In genomic region chr5:180020176-180020575, GRCh38 we compare ENCODE assay signal across 22 cellular contexts. TPM values are rescaled to one million over a fixed set of nuclear protein-coding genes. Genes with fewer than 3 reads are reported as not detected.
DNase-seq lines count a peak whose midpoint lies in the region; ATAC-seq and TF ChIP-seq lines count a peak whose summit lies in the region.
"Had no signal": no experiment of that assay in that cellular context is flagged by ENCODE, and none has a peak within 500 bp of the region (broad histone marks: within the 10 kb centered on the region; RNA-seq: fewer than 3 reads in every experiment).

No MANE protein-coding gene starts in this region.

- H3K27ac Mint-ChIP-seq in endodermal cell = peak overlapping the region; percentile 11
- peak overlapping the region; percentile 31 to 49 for H3K27ac Mint-ChIP-seq in natural killer cell treated with Interleukin-12 subunit alpha and Interleukin-12 subunit beta and Interleukin-15 and Interleukin-18, amount 100 ng/mL, for 72 hours
- no peak overlapping the region for H3K27ac Mint-ChIP-seq in stimulated activated effector memory CD8-positive, alpha-beta T cell treated with anti-CD3 and anti-CD28 coated beads, Interleukin-12 subunit alpha, Interleukin-12 subunit beta, amount 100 ng/mL, for 72 hours
- H3K27ac Mint-ChIP-seq in CD4-positive, alpha-beta memory T cell = peak overlapping the region in 1 of 7 donors; percentile 36
- H3K27ac Mint-ChIP-seq: CD4-positive, CD25-positive, alpha-beta regulatory T cell had no signal

- H3K9me3 ChIP-seq in MM.1S (replicated peaks; ENCODE audit: insufficient read depth, low read length) (no peaks in the 10 kb centered on the region), endodermal cell (ENCODE audit: control insufficient read depth, low read length) (peaks cover 32% of the 10 kb centered on the region)
- no peaks in the 10 kb centered on the region for H3K9me3 ChIP-seq in CD4-positive, alpha-beta memory T cell (ENCODE audit: control insufficient read depth in 1 of 2, low read length in 2 of 2)
- H3K9me3 ChIP-seq: HAP-1 had no signal

- H3K4me3 ChIP-seq in MM.1S (ENCODE audit: low read length) (peak overlapping the region; percentile 19; the same call in 1 of the 2 replicates), endodermal cell (ENCODE audit: low read length) (no peak overlapping the region)
- H3K4me3 ChIP-seq in CD4-positive, alpha-beta memory T cell (ENCODE audit: low read length in 2 of 2) = no peak overlapping the region
- H3K4me3 ChIP-seq: BLaER1, HAP-1, PC-9 had no signal

- CTCF ChIA-PET in CD4-positive, alpha-beta memory T cell (lab: Charles Lee; ENCODE audit: partially characterized antibody) = no interaction called here

- whole genome bisulfite sequencing in endodermal cell (ENCODE audit: insufficient coverage in 1 of 2, insufficient read length in 1 of 2), 2 experiments = 94 to 98% methylated on average over 13 to 15 of the region's 15 CpGs

- H3K36me3 ChIP-seq in MM.1S (replicated peaks; ENCODE audit: insufficient read depth, low read length) (no peaks in the 10 kb centered on the region), endodermal cell (ENCODE audit: control insufficient read depth, insufficient read depth, low read length) (peaks cover 84% of the 10 kb centered on the region)
- H3K36me3 ChIP-seq in CD4-positive, alpha-beta memory T cell (ENCODE audit: insufficient read depth, low read length) = no peaks in the 10 kb centered on the region

- H3F3A ChIP-seq in MM.1S (ENCODE audit: insufficient read depth, low read length) = no peaks in the 10 kb centered on the region

- H3K9me3 Mint-ChIP-seq in endodermal cell = peaks cover 23% of the 10 kb centered on the region
- H3K9me3 Mint-ChIP-seq in natural killer cell treated with Interleukin-12 subunit alpha and Interleukin-12 subunit beta and Interleukin-15 and Interleukin-18, amount 100 ng/mL, for 72 hours = no peaks in the 10 kb centered on the region
- H3K9me3 Mint-ChIP-seq in stimulated activated effector memory CD8-positive, alpha-beta T cell treated with anti-CD3 and anti-CD28 coated beads, Interleukin-12 subunit alpha, Interleukin-12 subunit beta, amount 100 ng/mL, for 72 hours = no peaks in the 10 kb centered on the region
- H3K9me3 Mint-ChIP-seq in CD4-positive, alpha-beta memory T cell = peaks cover 0 to 5% (median 0%) of the 10 kb centered on the region in 8 donors

- peak overlapping the region; percentile 49 for H3K4me2 ChIP-seq in MM.1S (ENCODE audit: low read depth, low read length)
- H3K4me2 ChIP-seq: BLaER1, KMS-11, PC-9 had no signal

- no peaks in the 10 kb centered on the region for H3K79me2 ChIP-seq in MM.1S (ENCODE audit: low read length)

- peaks cover 75% of the 10 kb centered on the region for H3K36me3 Mint-ChIP-seq in endodermal cell (ENCODE audit: low read depth)
- H3K36me3 Mint-ChIP-seq in natural killer cell treated with Interleukin-12 subunit alpha and Interleukin-12 subunit beta and Interleukin-15 and Interleukin-18, amount 100 ng/mL, for 72 hours = peaks cover 8% of the 10 kb centered on the region
- peaks cover 9% of the 10 kb centered on the region for H3K36me3 Mint-ChIP-seq in stimulated activated effector memory CD8-positive, alpha-beta T cell treated with anti-CD3 and anti-CD28 coated beads, Interleukin-12 subunit alpha, Interleukin-12 subunit beta, amount 100 ng/mL, for 72 hours
- peaks cover 11 to 31% of the 10 kb centered on the region in 2 donors for H3K36me3 Mint-ChIP-seq in CD4-positive, alpha-beta memory T cell

- peak; percentile 76 to 90 for ATAC-seq in natural killer cell treated with Interleukin-12 subunit alpha and Interleukin-12 subunit beta and Interleukin-15 and Interleukin-18, amount 100 ng/mL, for 72 hours
- peak; percentile 40 for ATAC-seq in stimulated activated effector memory CD8-positive, alpha-beta T cell treated with anti-CD3 and anti-CD28 coated beads, Interleukin-12 subunit alpha, Interleukin-12 subunit beta, amount 100 ng/mL, for 72 hours

- H3K4me3 Mint-ChIP-seq in endodermal cell = no peak overlapping the region
- H3K4me3 Mint-ChIP-seq in natural killer cell treated with Interleukin-12 subunit alpha and Interleukin-12 subunit beta and Interleukin-15 and Interleukin-18, amount 100 ng/mL, for 72 hours = peak overlapping the region; percentile 31
- H3K4me3 Mint-ChIP-seq in stimulated activated effector memory CD8-positive, alpha-beta T cell treated with anti-CD3 and anti-CD28 coated beads, Interleukin-12 subunit alpha, Interleukin-12 subunit beta, amount 100 ng/mL, for 72 hours = no peak overlapping the region
- H3K4me3 Mint-ChIP-seq in CD4-positive, alpha-beta memory T cell = no peak overlapping the region
- H3K4me3 Mint-ChIP-seq: CD4-positive, CD25-positive, alpha-beta regulatory T cell had no signal

- intact Hi-C loops in CD4-positive, alpha-beta memory T cell (cut with micrococcal nuclease) = no loop called here

- H2AFZ ChIP-seq in MM.1S (ENCODE audit: low read length) = peak overlapping the region; percentile 70
- H2AFZ ChIP-seq: PC-9 had no signal

- H3K4me1 Mint-ChIP-seq in endodermal cell = peaks cover 16% of the 10 kb centered on the region
- H3K4me1 Mint-ChIP-seq in natural killer cell treated with Interleukin-12 subunit alpha and Interleukin-12 subunit beta and Interleukin-15 and Interleukin-18, amount 100 ng/mL, for 72 hours (ENCODE audit: low read depth in 2 of 2) = peaks cover 20 to 26% of the 10 kb centered on the region in 2 donors
- H3K4me1 Mint-ChIP-seq in stimulated activated effector memory CD8-positive, alpha-beta T cell treated with anti-CD3 and anti-CD28 coated beads, Interleukin-12 subunit alpha, Interleukin-12 subunit beta, amount 100 ng/mL, for 72 hours = no peaks in the 10 kb centered on the region
- H3K4me1 Mint-ChIP-seq in CD4-positive, alpha-beta memory T cell = peaks cover 0 to 3% (median 0%) of the 10 kb centered on the region in 4 donors

- TF ChIP-seq CTCF in MM.1S (IDR thresholded peaks at IDR 0.05; ENCODE audit: low read length) (no peak), endodermal cell (conservative IDR thresholded peaks at IDR 0.05) (no peak)

- H3K27me3 ChIP-seq in MM.1S (replicated peaks; ENCODE audit: insufficient read depth, low read length) (0 out of 2 replicates have a peak, but pooled peaks cover under 1% of the 10 kb centered on the region), endodermal cell (ENCODE audit: control insufficient read depth, insufficient read depth, low read length, poor library complexity, severe bottlenecking) (no peaks in the 10 kb centered on the region)
- no peaks in the 10 kb centered on the region for H3K27me3 ChIP-seq in CD4-positive, alpha-beta memory T cell (ENCODE audit: insufficient read depth, low read length)
- H3K27me3 ChIP-seq: BLaER1 had no signal

- H3K9ac ChIP-seq in MM.1S (ENCODE audit: low read length) = no peak overlapping the region
- no peak overlapping the region for H3K9ac ChIP-seq in endodermal cell (ENCODE audit: extremely low read depth, low read length, poor library complexity, severe bottlenecking)
- H3K9ac ChIP-seq: BLaER1, KMS-11 had no signal

- DNase-seq in MM.1S = no peak
- no peak for DNase-seq in endodermal cell
- DNase-seq in natural killer cell treated with Interleukin-12 subunit alpha and Interleukin-12 subunit beta and Interleukin-15 and Interleukin-18, amount 100 ng/mL, for 72 hours (ENCODE audit: low spot score) = peak; percentile 81
- no peak for DNase-seq in stimulated activated effector memory CD8-positive, alpha-beta T cell treated with anti-CD3 and anti-CD28 coated beads, Interleukin-12 subunit alpha, Interleukin-12 subunit beta, amount 100 ng/mL, for 72 hours (ENCODE audit: low spot score in 2 of 2)
- DNase-seq in stimulated activated CD4-positive, alpha-beta T cell treated with anti-CD3 and anti-CD28 coated beads, Interleukin-4, amount 100 ng/mL, for 24 hours = no peak
- no peak for DNase-seq in NCI-H1092 treated with DMSO at 0.1 percent for 48 hours (lab: John Stamatoyannopoulos, UW)
- DNase-seq in CD4-positive, alpha-beta memory T cell = no peak
- DNase-seq: CD4-positive, CD25-positive, alpha-beta regulatory T cell; COR-L47; DMS53; GOT3; IMR-90; NCI-H1105 treated with DMSO at 0.1 percent for 48 hours; NCI-H146; NCI-H2029; NCI-H446; NCI-H524 treated with DMSO at 0.1 percent for 48 hours; PC-9; SHP77 had no signal

- no peaks in the 10 kb centered on the region for H3K27me3 Mint-ChIP-seq in endodermal cell (ENCODE audit: insufficient read depth)
- H3K27me3 Mint-ChIP-seq in natural killer cell treated with Interleukin-12 subunit alpha and Interleukin-12 subunit beta and Interleukin-15 and Interleukin-18, amount 100 ng/mL, for 72 hours = no peaks in the 10 kb centered on the region
- H3K27me3 Mint-ChIP-seq in CD4-positive, alpha-beta memory T cell = no peaks in the 10 kb centered on the region

- no peaks in the 10 kb centered on the region for H3K4me1 ChIP-seq in MM.1S (ENCODE audit: low read length)
- H3K4me1 ChIP-seq in endodermal cell (ENCODE audit: control insufficient read depth, insufficient read depth, low read length) = no peaks in the 10 kb centered on the region
- no peaks in the 10 kb centered on the region for H3K4me1 ChIP-seq in CD4-positive, alpha-beta memory T cell (ENCODE audit: insufficient read depth, low read length)
- H3K4me1 ChIP-seq: HAP-1 had no signal

- no peaks in the 10 kb centered on the region for H3K9me2 ChIP-seq in MM.1S (replicated peaks; ENCODE audit: insufficient read depth, low read length)

- POLR2A ChIA-PET in CD4-positive, alpha-beta memory T cell (lab: Charles Lee; ENCODE audit: partially characterized antibody) = no interaction called here

- H4K20me1 ChIP-seq in MM.1S (ENCODE audit: insufficient read depth, low read length) = no peaks in the 10 kb centered on the region

- no peak overlapping the region for H3K27ac ChIP-seq in MM.1S (ENCODE audit: low read length)
- H3K27ac ChIP-seq in endodermal cell (ENCODE audit: low read depth, low read length) = no peak overlapping the region
- no peak overlapping the region for H3K27ac ChIP-seq in CD4-positive, alpha-beta memory T cell (ENCODE audit: low read depth, low read length)
- H3K27ac ChIP-seq: BLaER1, KMS-11, PC-9 had no signal

RNA-seq across cellular contexts. Expression of gene RNF130, which starts 51.4 kb away (rescaled TPM):
- 10 to 100 TPM; 64.7 to 74.4 TPM for total RNA-seq in endodermal cell
- polyA plus RNA-seq in endodermal cell (2013, experiment 1 of 2) = 120 TPM
- 106 TPM for polyA plus RNA-seq in endodermal cell (2013, experiment 2 of 2)
- total RNA-seq in natural killer cell treated with Interleukin-12 subunit alpha and Interleukin-12 subunit beta and Interleukin-15 and Interleukin-18, amount 100 ng/mL, for 72 hours = 10 to 100 TPM; 12.4 to 17.0 TPM
- 10 to 100 TPM; 18.1 to 21.2 TPM for total RNA-seq in CD4-positive, alpha-beta memory T cell
- polyA plus RNA-seq in CD4-positive, alpha-beta memory T cell = 10 to 100 TPM; 16.8 to 18.0 TPM
